1 cellular context compared by ENCODE assay signal in genomic region chr2:99472327-99472960, GRCh38.
TF ChIP-seq lines count a peak whose summit lies in the region.

No MANE protein-coding gene starts in this region.

TF ChIP-seq in HEK293, 187 proteins besides CTCF, POLR2A, EP300 and RAD21:
- TF ChIP-seq ZNF138 (tag by site-specific recombination; IDR thresholded peaks at IDR 0.05; ENCODE audit: borderline replicate concordance) (no peak), GLIS1 (tag by site-specific recombination; IDR thresholded peaks at IDR 0.05) (0 out of 2 replicates have a peak, but pooled peaks have one; percentile 8)
